11 cellular contexts compared by ENCODE assay signal in genomic region chr4:792729-793108, GRCh38.
DNase-seq lines count a peak whose midpoint lies in the region; ATAC-seq and TF ChIP-seq lines count a peak whose summit lies in the region.
"Had no signal": no experiment of that assay in that cellular context is flagged by ENCODE, and none has a peak within 500 bp of the region (broad histone marks: within the 10 kb centered on the region; RNA-seq: fewer than 3 reads in every experiment).

No MANE protein-coding gene starts in this region.

- H3K36me3 ChIP-seq in tibial artery = no peaks in the 10 kb centered on the region

- ATAC-seq in activated CD4-positive, CD25-positive, alpha-beta regulatory T cell treated with anti-CD3 and anti-CD28 coated beads, Interleukin-2, amount 50 U/mL, for 24 hours = peak; percentile 60 to 66

- peaks cover 0 to 96% of the 10 kb centered on the region in 2 donors for H3K27me3 ChIP-seq in tibial artery

- peak overlapping the region; percentile 20 for H3K4me3 ChIP-seq in retinal pigment epithelial cell (ENCODE audit: low read length)
- H3K4me3 ChIP-seq in tibial artery = no peak overlapping the region

- TF ChIP-seq CTCF in retinal pigment epithelial cell (conservative IDR thresholded peaks at IDR 0.05; ENCODE audit: low read depth, low read length) (no peak), tibial artery (IDR thresholded peaks at IDR 0.05) (no peak)

- peak overlapping the region; percentile 21 for H3K27ac ChIP-seq in caudate nucleus (ENCODE audit: low read depth, low read length)
- no peak overlapping the region for H3K27ac ChIP-seq in tibial artery

- intact Hi-C loops in tibial artery (cut with DNase I; ENCODE audit: low total_unique reads) = no loop called here

- peaks cover 0 to 30% (median 21%) of the 10 kb centered on the region in 4 donors for H3K4me1 ChIP-seq in tibial artery

- DNase-seq in activated CD4-positive, CD25-positive, alpha-beta regulatory T cell treated with anti-CD3 and anti-CD28 coated beads, Interleukin-2, amount 50 U/mL, for 72 hours = no peak
- DNase-seq in RPMI8226 (peak; percentile 35), caudate nucleus (lab: John Stamatoyannopoulos, UW) (peak in 9 of 61 donors; percentile 9 to 54 (median 38)), retinal pigment epithelial cell (ENCODE audit: low read depth) (no peak), superior temporal gyrus (ENCODE audit: extremely low spot score) (no peak), NCI-H1436 (lab: John Stamatoyannopoulos, UW) (no peak), tibial artery (no peak)
- DNase-seq: hippocampal formation, KG1, NCI-H510A treated with DMSO at 0.1 percent for 48 hours had no signal

- H3K9me3 ChIP-seq in tibial artery = no peaks in the 10 kb centered on the region
